ENCODE assay signal across 7 cellular contexts in the genomic region with DNA sequence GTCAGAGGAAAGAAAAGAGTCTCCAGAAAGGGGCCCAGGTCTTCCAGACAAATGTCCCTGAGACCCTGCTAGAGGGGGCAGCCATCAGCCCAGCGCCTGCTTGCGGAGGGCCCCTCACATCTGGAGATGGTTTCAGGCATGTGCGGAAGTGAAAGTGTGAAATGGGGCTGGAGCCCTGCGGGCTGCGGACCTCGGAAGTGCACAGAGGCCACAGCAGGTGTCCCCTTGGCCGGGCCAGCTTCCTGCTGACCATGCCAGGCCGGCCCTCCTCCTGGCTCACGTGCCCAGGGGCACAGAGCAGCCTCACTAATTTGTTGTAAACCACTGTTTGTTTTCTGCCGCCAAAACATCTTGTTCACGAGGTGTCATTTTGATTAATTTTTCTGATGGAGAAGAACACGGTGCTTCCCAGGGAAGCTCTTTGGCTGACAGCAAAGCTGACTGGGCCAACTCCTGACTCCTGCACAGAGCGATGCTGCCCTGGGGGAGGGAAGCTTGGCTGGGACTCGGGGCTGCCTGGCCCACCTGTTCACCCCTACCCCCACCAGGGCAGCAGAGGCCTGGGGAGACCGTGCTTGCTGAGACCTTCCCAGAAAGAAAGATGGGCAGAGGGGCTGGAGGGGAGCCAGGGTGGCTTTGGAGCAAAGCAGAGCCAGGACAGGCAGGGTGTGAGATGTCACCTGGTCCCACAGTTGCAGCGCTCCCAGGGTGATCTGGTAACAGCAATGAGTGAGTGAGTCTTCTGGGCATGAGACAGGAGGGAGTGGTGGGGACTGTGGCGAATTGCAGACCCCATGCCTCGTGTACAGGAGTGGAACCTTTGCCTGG. TPM values are rescaled to one million over a fixed set of nuclear protein-coding genes. Genes with fewer than 3 reads are reported as not detected.
DNase-seq lines count a peak whose midpoint lies in the region; ATAC-seq and TF ChIP-seq lines count a peak whose summit lies in the region.

No MANE protein-coding gene starts in this region.

- CTCF ChIA-PET in OCI-LY7 (lab: Charles Lee; ENCODE audit: unreplicated experiment), result interaction anchor here (0.7 kb wide), 1 partner anchor 49 kb away, joined by 3 read pairs; no protein-coding TSS in a partner anchor

- DNase-seq in GM23338 (ENCODE audit: low spot score) (no peak), OCI-LY7 (ENCODE audit: low spot score) (peak; percentile 76), left ventricle myocardium inferior (no peak), HK-2 (ENCODE audit: unreplicated experiment) (no peak), GOT3 (lab: John Stamatoyannopoulos, UW) (no peak)

- H3K4me2 ChIP-seq in GM23338, result no peak overlapping the region
- peak overlapping the region; percentile 51 for H3K4me2 ChIP-seq in OCI-LY7 (ENCODE audit: low read length)

- no peaks in the 10 kb centered on the region for H3F3A ChIP-seq in GM23338 (replicated peaks; ENCODE audit: low read depth)

- peaks cover 30% of the 10 kb centered on the region for H3K4me1 Mint-ChIP-seq in GM23338

- H3K36me3 ChIP-seq in GM23338 (ENCODE audit: insufficient read depth), result no peaks in the 10 kb centered on the region
- H3K36me3 ChIP-seq in OCI-LY7 (ENCODE audit: insufficient read depth, low read length), result peaks cover 80% of the 10 kb centered on the region
- no peaks in the 10 kb centered on the region for H3K36me3 ChIP-seq in left ventricle myocardium inferior
- no peaks in the 10 kb centered on the region for H3K36me3 ChIP-seq in stomach smooth muscle (ENCODE audit: control insufficient read depth in 2 of 2, insufficient read depth in 2 of 2, low read length in 2 of 2)

- no peaks in the 10 kb centered on the region for H3K9me3 Mint-ChIP-seq in GM23338

- H3K27me3 ChIP-seq in GM23338 (ENCODE audit: insufficient read depth), result no peaks in the 10 kb centered on the region
- peaks cover under 1% of the 10 kb centered on the region for H3K27me3 ChIP-seq in left ventricle myocardium inferior (ENCODE audit: low read depth)
- H3K27me3 ChIP-seq in stomach smooth muscle (ENCODE audit: control insufficient read depth in 1 of 2, insufficient read depth in 2 of 2, low read length in 2 of 2), result no peaks in the 10 kb centered on the region

- H3K9ac ChIP-seq in stomach smooth muscle (ENCODE audit: low read length in 2 of 2), result no peak overlapping the region

- no TSS peak for BruUV-seq in OCI-LY7 (replicated peaks; lab: Mats Ljungman, UMichigan)

- H3K9me3 ChIP-seq in OCI-LY7 (ENCODE audit: low read length) (no peaks in the 10 kb centered on the region), left ventricle myocardium inferior (replicated peaks) (no peaks in the 10 kb centered on the region), stomach smooth muscle (ENCODE audit: control insufficient read depth in 2 of 2, low read length in 2 of 2) (no peaks in the 10 kb centered on the region)

- H3K79me2 ChIP-seq in GM23338 (replicated peaks; ENCODE audit: insufficient read depth), result no peaks in the 10 kb centered on the region
- H3K79me2 ChIP-seq in OCI-LY7 (ENCODE audit: insufficient read depth, low read depth, low read length), result peaks cover 24% of the 10 kb centered on the region; the same call in 1 of the 2 replicates

- no peaks in the 10 kb centered on the region for H3K9me2 ChIP-seq in GM23338 (ENCODE audit: insufficient read depth)
- H3K9me2 ChIP-seq in OCI-LY7 (ENCODE audit: insufficient read depth, low read length), result no peaks in the 10 kb centered on the region

- H3K27me3 Mint-ChIP-seq in GM23338 (ENCODE audit: insufficient read depth, low read depth, poor library complexity), result peaks cover 17% of the 10 kb centered on the region

- no peaks in the 10 kb centered on the region for H3K36me3 Mint-ChIP-seq in GM23338 (ENCODE audit: low read depth)

- H3K27ac Mint-ChIP-seq in GM23338, result peak overlapping the region; percentile 69

- no peak overlapping the region for H3K4me3 ChIP-seq in GM23338
- H3K4me3 ChIP-seq in OCI-LY7 (ENCODE audit: low read depth, low read length, poor library complexity, severe bottlenecking), result peak overlapping the region; percentile 7
- H3K4me3 ChIP-seq in left ventricle myocardium inferior, result peak overlapping the region; percentile 27
- H3K4me3 ChIP-seq in stomach smooth muscle (ENCODE audit: low read length in 2 of 2), result peak overlapping the region; percentile 28 to 55

- H2AFZ ChIP-seq in GM23338, result no peak overlapping the region
- H2AFZ ChIP-seq in OCI-LY7 (ENCODE audit: low read length), result no peak overlapping the region

- H3K4me1 ChIP-seq in GM23338 (ENCODE audit: insufficient read depth) (peaks cover 14% of the 10 kb centered on the region), OCI-LY7 (ENCODE audit: insufficient read depth, low read length, poor library complexity, severe bottlenecking) (peaks cover 59% of the 10 kb centered on the region), left ventricle myocardium inferior (peaks cover 14% of the 10 kb centered on the region), stomach smooth muscle (ENCODE audit: control insufficient read depth, insufficient read depth, low read length) (peaks cover 14% of the 10 kb centered on the region)

- intact Hi-C loops in OCI-LY7 (cut with micrococcal nuclease; ENCODE audit: unreplicated experiment) (loop anchor here (1.0 kb wide), 1 partner anchor 31 kb away; no protein-coding TSS in a partner anchor), left ventricle myocardium inferior (cut with micrococcal nuclease) (no loop called here)

- no peak for TF ChIP-seq CTCF in GM23338 (conservative IDR thresholded peaks at IDR 0.05; ENCODE audit: low read depth in 2 of 2)
- no peak for TF ChIP-seq CTCF in OCI-LY7 (conservative IDR thresholded peaks at IDR 0.05; ENCODE audit: low read length)
- TF ChIP-seq CTCF in left ventricle myocardium inferior (IDR thresholded peaks at IDR 0.05; ENCODE audit: borderline replicate concordance), result no peak

- no peak for ATAC-seq in GM23338
- ATAC-seq in GM18867 (IDR thresholded peaks at IDR 0.05; ENCODE audit: unreplicated experiment), result no peak

- H3K4me3 Mint-ChIP-seq in GM23338, result no peak overlapping the region

- H4K20me1 ChIP-seq in GM23338 (replicated peaks; ENCODE audit: insufficient read depth), result no peaks in the 10 kb centered on the region
- H4K20me1 ChIP-seq in OCI-LY7 (ENCODE audit: insufficient read depth, low read length), result no peaks in the 10 kb centered on the region

- POLR2A ChIA-PET in OCI-LY7 (lab: Charles Lee), result interaction anchor here (0.7 to 2.2 kb wide), 7 partner anchors 11 to 117 kb away, joined by 3 to 7 read pairs (median 4); no protein-coding TSS in a partner anchor

- H3K27ac ChIP-seq in GM23338 (ENCODE audit: low read depth), result no peak overlapping the region
- peak overlapping the region; percentile 77 for H3K27ac ChIP-seq in OCI-LY7 (ENCODE audit: low read depth, low read length, poor library complexity, severe bottlenecking)
- H3K27ac ChIP-seq in left ventricle myocardium inferior (replicated peaks), result peak overlapping the region; percentile 48
- peak overlapping the region; percentile 53 for H3K27ac ChIP-seq in stomach smooth muscle (ENCODE audit: low read length)

TF ChIP-seq in GM23338, 12 proteins besides CTCF, POLR2A, EP300 and RAD21:
- no peak for TF ChIP-seq CREB1 (CRISPR knock-in tag; IDR thresholded peaks at IDR 0.05; ENCODE audit: low read depth)
- no peak for TF ChIP-seq JUNB (IDR thresholded peaks at IDR 0.05; ENCODE audit: unreplicated experiment)
- TF ChIP-seq ZNF331 (CRISPR knock-in tag; IDR thresholded peaks at IDR 0.05; ENCODE audit: low read depth), result no peak
- TF ChIP-seq NANOG (IDR thresholded peaks at IDR 0.05; ENCODE audit: borderline replicate concordance), result no peak
- TF ChIP-seq, protein P1, sequence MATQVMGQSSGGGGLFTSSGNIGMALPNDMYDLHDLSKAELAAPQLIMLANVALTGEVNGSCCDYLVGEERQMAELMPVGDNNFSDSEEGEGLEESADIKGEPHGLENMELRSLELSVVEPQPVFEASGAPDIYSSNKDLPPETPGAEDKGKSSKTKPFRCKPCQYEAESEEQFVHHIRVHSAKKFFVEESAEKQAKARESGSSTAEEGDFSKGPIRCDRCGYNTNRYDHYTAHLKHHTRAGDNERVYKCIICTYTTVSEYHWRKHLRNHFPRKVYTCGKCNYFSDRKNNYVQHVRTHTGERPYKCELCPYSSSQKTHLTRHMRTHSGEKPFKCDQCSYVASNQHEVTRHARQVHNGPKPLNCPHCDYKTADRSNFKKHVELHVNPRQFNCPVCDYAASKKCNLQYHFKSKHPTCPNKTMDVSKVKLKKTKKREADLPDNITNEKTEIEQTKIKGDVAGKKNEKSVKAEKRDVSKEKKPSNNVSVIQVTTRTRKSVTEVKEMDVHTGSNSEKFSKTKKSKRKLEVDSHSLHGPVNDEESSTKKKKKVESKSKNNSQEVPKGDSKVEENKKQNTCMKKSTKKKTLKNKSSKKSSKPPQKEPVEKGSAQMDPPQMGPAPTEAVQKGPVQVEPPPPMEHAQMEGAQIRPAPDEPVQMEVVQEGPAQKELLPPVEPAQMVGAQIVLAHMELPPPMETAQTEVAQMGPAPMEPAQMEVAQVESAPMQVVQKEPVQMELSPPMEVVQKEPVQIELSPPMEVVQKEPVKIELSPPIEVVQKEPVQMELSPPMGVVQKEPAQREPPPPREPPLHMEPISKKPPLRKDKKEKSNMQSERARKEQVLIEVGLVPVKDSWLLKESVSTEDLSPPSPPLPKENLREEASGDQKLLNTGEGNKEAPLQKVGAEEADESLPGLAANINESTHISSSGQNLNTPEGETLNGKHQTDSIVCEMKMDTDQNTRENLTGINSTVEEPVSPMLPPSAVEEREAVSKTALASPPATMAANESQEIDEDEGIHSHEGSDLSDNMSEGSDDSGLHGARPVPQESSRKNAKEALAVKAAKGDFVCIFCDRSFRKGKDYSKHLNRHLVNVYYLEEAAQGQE (IDR thresholded peaks at IDR 0.05; ENCODE audit: unreplicated experiment), result no peak
- TF ChIP-seq EZH2phosphoT487 (IDR thresholded peaks at IDR 0.05; ENCODE audit: unreplicated experiment), result no peak
- no peak for TF ChIP-seq STAT1 (IDR thresholded peaks at IDR 0.05; ENCODE audit: unreplicated experiment)
- TF ChIP-seq ZNF114 (CRISPR knock-in tag; IDR thresholded peaks at IDR 0.05), result no peak
TF ChIP-seq in GM23338: peak in this region for 0.

RNA-seq across cellular contexts. Expression of a gene that starts 54.2 kb away (rescaled TPM):
- total RNA-seq in GM23338 (2014; rRNA removed; shearing (Covaris generic)), result 6.3 and 22.2 TPM in 2 replicates
- polyA plus RNA-seq in GM23338 (2016; fragmentation: Nextera tagmentation; extraction: Ambion mirVana), result 22.0 and 24.8 TPM in 2 replicates
- total RNA-seq in OCI-LY7 (2014; rRNA removed; shearing (Covaris generic)), result 128 and 181 TPM in 2 replicates
- total RNA-seq in OCI-LY7 (2022) (166 and 173 TPM in 2 replicates), left ventricle myocardium inferior (2.1 TPM)
